Comparison of ENCODE assay signal across 9 cellular contexts in genomic region chr4:183200453-183200852, GRCh38.
DNase-seq lines count a peak whose midpoint lies in the region; ATAC-seq and TF ChIP-seq lines count a peak whose summit lies in the region.
"Had no signal": no experiment of that assay in that cellular context is flagged by ENCODE, and none has a peak within 500 bp of the region (broad histone marks: within the 10 kb centered on the region; RNA-seq: fewer than 3 reads in every experiment).

No MANE protein-coding gene starts in this region.

- TF ChIP-seq CTCF in retinal pigment epithelial cell (conservative IDR thresholded peaks at IDR 0.05; ENCODE audit: low read depth, low read length) = no peak

- in situ Hi-C loops in G401 (cut with HindIII; ENCODE audit: low sequenced_read_pairs) (no loop called here), SK-MEL-5 (cut with HindIII; ENCODE audit: low pct_unique_long_range_greater_than_20kb, low sequenced_read_pairs) (no loop called here)

- DNase-seq in G401 (ENCODE audit: low spot score) (peak; percentile 84), SK-MEL-5 (ENCODE audit: low read depth, low spot score) (peak; percentile 13), glomerular endothelial cell (ENCODE audit: extremely low read depth, low read depth, low spot score) (peak; percentile 66), retinal pigment epithelial cell (ENCODE audit: low read depth) (peak; percentile 71), ecto neural progenitor cell (ENCODE audit: low spot score) (no peak), NCI-H2081 treated with DMSO at 0.1 percent for 48 hours (lab: John Stamatoyannopoulos, UW) (no peak)
- DNase-seq: NCI-H1930 had no signal

- H3K4me3 ChIP-seq in retinal pigment epithelial cell (ENCODE audit: low read length) = no peak overlapping the region

- ATAC-seq in GM21381 (IDR thresholded peaks at IDR 0.05; ENCODE audit: unreplicated experiment) (no peak), GM19463 (IDR thresholded peaks at IDR 0.05; ENCODE audit: unreplicated experiment) (no peak)

Comparison
In these comparisons a context has a peak if more than half of its experiments do, and no peak if none do; other contexts are left out.
1. DNase-seq: peak in G401 (single experiment), SK-MEL-5 (single experiment), glomerular endothelial cell (single experiment) and retinal pigment epithelial cell (single experiment); none in ecto neural progenitor cell (single experiment) and NCI-H2081 treated with DMSO at 0.1 percent for 48 hours (single experiment).